9 cellular contexts compared by ENCODE assay signal in genomic region chr1:204828352-204828850, GRCh38. TPM values are rescaled to one million over a fixed set of nuclear protein-coding genes. Genes with fewer than 3 reads are reported as not detected.
DNase-seq lines count a peak whose midpoint lies in the region; ATAC-seq and TF ChIP-seq lines count a peak whose summit lies in the region.
"Had no signal": no experiment of that assay in that cellular context is flagged by ENCODE, and none has a peak within 500 bp of the region (broad histone marks: within the 10 kb centered on the region; RNA-seq: fewer than 3 reads in every experiment).

No MANE protein-coding gene starts in this region.

- peak; percentile 91 to 98 (median 91) for DNase-seq in NCI-H1417 (lab: John Stamatoyannopoulos, UW)
- no peak for DNase-seq in NCI-H1417 treated with DMSO at 0.1 percent for 48 hours (lab: John Stamatoyannopoulos, UW)
- peak; percentile 73 for DNase-seq in NCI-H345 treated with DMSO at 0.1 percent for 48 hours (lab: John Stamatoyannopoulos, UW; ENCODE audit: unreplicated experiment)
- DNase-seq in left cardiac atrium, result peak; percentile 80
- peak; percentile 63 to 89 for DNase-seq in aorta

- H3K4me2 ChIP-seq in parathyroid adenoma (ENCODE audit: low read length), result peak overlapping the region; percentile 50

- peak overlapping the region; percentile 53 for H2AFZ ChIP-seq in parathyroid adenoma

- H3K4me3 ChIP-seq in parathyroid adenoma (ENCODE audit: low read depth, low read length) (peak overlapping the region; percentile 11), aorta (ENCODE audit: low read length in 2 of 2) (peak overlapping the region; percentile 1 to 11)

- H3K27ac Mint-ChIP-seq in activated naive CD4-positive, alpha-beta T cell treated with anti-CD3 and anti-CD28 coated beads, Interleukin-2, amount 50 U/mL, for 24 hours, result no peak overlapping the region

- ATAC-seq in left cardiac atrium (peak; percentile 95 to 96), aorta (ENCODE audit: low FRiP score) (peak; percentile 74), HG03045 (IDR thresholded peaks at IDR 0.05; ENCODE audit: unreplicated experiment) (no peak)

- no peaks in the 10 kb centered on the region for H3K4me1 ChIP-seq in parathyroid adenoma
- H3K4me1 ChIP-seq in aorta (ENCODE audit: control insufficient read depth in 1 of 2, insufficient read depth in 2 of 2, low read length in 2 of 2), result no peaks in the 10 kb centered on the region

- peaks cover 9% of the 10 kb centered on the region for H3K4me1 Mint-ChIP-seq in activated naive CD4-positive, alpha-beta T cell treated with anti-CD3 and anti-CD28 coated beads, Interleukin-2, amount 50 U/mL, for 24 hours

- peak overlapping the region; percentile 68 for H3K4me3 Mint-ChIP-seq in activated naive CD4-positive, alpha-beta T cell treated with anti-CD3 and anti-CD28 coated beads, Interleukin-2, amount 50 U/mL, for 24 hours

- intact Hi-C loops in left cardiac atrium (cut with DNase I), result loop anchor here in 1 of 2 donors (5.0 kb wide), 1 partner anchor 114 kb away; no protein-coding TSS in a partner anchor
- intact Hi-C loops in aorta (cut with DNase I), result no loop called here

- H3K9me3 ChIP-seq in parathyroid adenoma (ENCODE audit: control insufficient read depth, low read length), result no peaks in the 10 kb centered on the region
- H3K9me3 ChIP-seq in aorta (ENCODE audit: control insufficient read depth, low read length), result no peaks in the 10 kb centered on the region

- no peaks in the 10 kb centered on the region for H3K79me2 ChIP-seq in parathyroid adenoma

- H3K27ac ChIP-seq in parathyroid adenoma (no peak overlapping the region), aorta (ENCODE audit: low read depth in 1 of 2, low read length in 2 of 2) (no peak overlapping the region)
- H3K27ac ChIP-seq: C4-2B had no signal

- no peak overlapping the region for H3K9ac ChIP-seq in parathyroid adenoma

- peaks cover 17% of the 10 kb centered on the region for H3K27me3 Mint-ChIP-seq in activated naive CD4-positive, alpha-beta T cell treated with anti-CD3 and anti-CD28 coated beads, Interleukin-2, amount 50 U/mL, for 24 hours

- H3K36me3 ChIP-seq in parathyroid adenoma (ENCODE audit: control insufficient read depth, insufficient read depth, low read length) (no peaks in the 10 kb centered on the region), aorta (ENCODE audit: control insufficient read depth in 1 of 2, insufficient read depth in 2 of 2, low read length in 1 of 2) (no peaks in the 10 kb centered on the region)

- 2 to 3% methylated on average over 38 to 53 of the region's 53 CpGs for WGBS in aorta, 2 donors

- H3K9me3 Mint-ChIP-seq in activated naive CD4-positive, alpha-beta T cell treated with anti-CD3 and anti-CD28 coated beads, Interleukin-2, amount 50 U/mL, for 24 hours, result no peaks in the 10 kb centered on the region

- H3K27me3 ChIP-seq in parathyroid adenoma (ENCODE audit: control insufficient read depth, insufficient read depth, low read length) (no peaks in the 10 kb centered on the region), aorta (ENCODE audit: control insufficient read depth in 1 of 2, insufficient read depth in 2 of 2, low read length in 1 of 2) (no peaks in the 10 kb centered on the region)

- TF ChIP-seq CTCF in parathyroid adenoma (IDR thresholded peaks at IDR 0.05), result no peak

- no peaks in the 10 kb centered on the region for H3K36me3 Mint-ChIP-seq in activated naive CD4-positive, alpha-beta T cell treated with anti-CD3 and anti-CD28 coated beads, Interleukin-2, amount 50 U/mL, for 24 hours

RNA-seq across cellular contexts. Expression of gene NFASC, which starts 42.3 kb away (rescaled TPM):
- total RNA-seq in left cardiac atrium, result 10 to 100 TPM; 40.6 to 57.7 TPM
- 10 to 100 TPM; 36.2 to 92.7 TPM for total RNA-seq in aorta
- polyA plus RNA-seq in aorta, result 10 to 100 TPM in 1 of 2 donors, 1 to 10 TPM in 1; 4.3 to 29.3 TPM
